In genomic region chr1:27527223-27527856, GRCh38 we compare ENCODE assay signal across 9 cellular contexts. TPM values are rescaled to one million over a fixed set of nuclear protein-coding genes. Genes with fewer than 3 reads are reported as not detected.
DNase-seq lines count a peak whose midpoint lies in the region; ATAC-seq, FAIRE-seq and TF ChIP-seq lines count a peak whose summit lies in the region.
"Had no signal": no experiment of that assay in that cellular context is flagged by ENCODE, and none has a peak within 500 bp of the region (broad histone marks: within the 10 kb centered on the region; RNA-seq: fewer than 3 reads in every experiment).

No MANE protein-coding gene starts in this region.

- no peak overlapping the region for H2BK20ac ChIP-seq in H1 (ENCODE audit: low read length)

- no peak overlapping the region for H3K4ac ChIP-seq in H1 (replicated peaks; ENCODE audit: insufficient read length, low read depth, low read length)

- no peak for ATAC-seq in GM18861 (IDR thresholded peaks at IDR 0.05; ENCODE audit: unreplicated experiment)

- POLR2A ChIA-PET in H1 (lab: Charles Lee; ENCODE audit: partially characterized antibody), result interaction anchor here (0.7 to 3.7 kb wide), 20 partner anchors 9 to 128 kb away, joined by 3 to 26 read pairs (median 4); partner anchors contain the start of genes AHDC1 and WASF2

- H3K23me2 ChIP-seq in H1 (ENCODE audit: low read depth, low read length), result peaks cover 23% of the 10 kb centered on the region

- CTCF ChIA-PET in H1 (lab: Charles Lee; ENCODE audit: partially characterized antibody), result interaction anchor here (0.7 to 8.6 kb wide), 9 partner anchors 25 to 125 kb away, joined by 3 to 110 read pairs (median 4); partner anchors contain the start of gene AHDC1

- H2BK5ac ChIP-seq in H1 (ENCODE audit: low read depth, low read length), result peak overlapping the region; percentile 94

- no peak overlapping the region for H2AK5ac ChIP-seq in H1 (ENCODE audit: low read depth, low read length)

- H3K79me1 ChIP-seq in H1 (ENCODE audit: low read depth, low read length), result no peaks in the 10 kb centered on the region

- peak overlapping the region; percentile 72 for H4K8ac ChIP-seq in H1 (ENCODE audit: extremely low read depth, insufficient read depth, low read length)

- no peak overlapping the region for H3K14ac ChIP-seq in H1 (ENCODE audit: insufficient read length)

- TF ChIP-seq RAD21 in H1 (IDR thresholded peaks at IDR 0.05 in 1 of 2, conservative IDR thresholded peaks at IDR 0.05 in 1 of 2; ENCODE audit: low read depth in 2 of 2, low read length in 2 of 2), result no peak; a peak in 2 of 4 replicates

- peak overlapping the region; percentile 93; the same call in 1 of the 2 replicates for H2BK15ac ChIP-seq in H1 (ENCODE audit: low read length)

- peak overlapping the region in 2 of 4 experiments; percentile 15 to 59; a peak in 3 of 7 replicates for H3K9ac ChIP-seq in H1 (replicated peaks in 1 of 4; ENCODE audit: extremely low read depth in 1 of 4, low read depth in 3 of 4, low read length in 3 of 4)

- peak overlapping the region; percentile 89 for H3K18ac ChIP-seq in H1 (ENCODE audit: extremely low read depth, low read length)

- no peak for TF ChIP-seq CTCF in H1 (IDR thresholded peaks at IDR 0.05; ENCODE audit: control extremely low read depth in 1 of 3, insufficient read depth in 1 of 3, low read depth in 1 of 3, low read length in 3 of 3)

- H3K4me3 ChIP-seq in H1 (ENCODE audit: extremely low read depth in 1 of 4, insufficient read depth in 2 of 4, low read depth in 3 of 4, low read length in 4 of 4), result peak overlapping the region; percentile 33 to 64 (median 47)
- H3K4me3 ChIP-seq in muscle layer of duodenum (ENCODE audit: low read depth in 1 of 2, low read length in 2 of 2), result peak overlapping the region; percentile 26 to 75
- H3K4me3 ChIP-seq: HAP-1 had no signal

- peak overlapping the region; percentile 73 to 95 for H3K4me2 ChIP-seq in H1 (ENCODE audit: insufficient read depth in 1 of 2, low read depth in 2 of 2, low read length in 2 of 2)

- no peaks in the 10 kb centered on the region for H3K79me2 ChIP-seq in H1 (ENCODE audit: control insufficient read depth in 1 of 2, insufficient read depth in 2 of 2, low read length in 2 of 2)

- DNase-seq in DMS153 (lab: John Stamatoyannopoulos, UW) (peak; percentile 97), NCI-H128 (lab: John Stamatoyannopoulos, UW; ENCODE audit: unreplicated experiment) (peak; percentile 90), T-helper 1 cell (peak in 3 of 5 donors; percentile 37 to 44 (median 38)), H1 (ENCODE audit: low read depth in 1 of 2, low spot score in 2 of 2) (peak; percentile 80 to 94), NOMO-1 treated with dmso at 0.1 percent for 144 hours (lab: John Stamatoyannopoulos, UW; ENCODE audit: unreplicated experiment) (no peak), pons (ENCODE audit: low spot score) (no peak)

- peak overlapping the region; percentile 69; the same call in 1 of the 2 replicates for H3K27ac ChIP-seq in H1 (ENCODE audit: low read depth, low read length)
- peak overlapping the region; percentile 31 for H3K27ac ChIP-seq in muscle layer of duodenum (ENCODE audit: low read length)

- peak overlapping the region; percentile 72; the same call in 1 of the 2 replicates for H2BK12ac ChIP-seq in H1 (ENCODE audit: low read depth, low read length)

- H4K91ac ChIP-seq in H1 (replicated peaks; ENCODE audit: insufficient read length, low read length), result peak overlapping the region; percentile 96

- peak in 1 of 2 experiments; percentile 87; a peak in 2 of 3 replicates for TF ChIP-seq EP300 in H1 (IDR thresholded peaks at IDR 0.05; ENCODE audit: borderline replicate concordance in 1 of 2, low read depth in 2 of 2, low read length in 2 of 2)

- H3K27me3 ChIP-seq in H1 (replicated peaks in 1 of 4; ENCODE audit: control insufficient read depth in 3 of 4, extremely low read depth in 1 of 4, insufficient read depth in 3 of 4, low read length in 3 of 4) (no peaks in the 10 kb centered on the region), muscle layer of duodenum (ENCODE audit: low read depth, low read length) (no peaks in the 10 kb centered on the region)

- H3K23ac ChIP-seq in H1 (ENCODE audit: insufficient read length), result no peak overlapping the region

- H4K5ac ChIP-seq in H1 (ENCODE audit: insufficient read length, low read depth, low read length), result peak overlapping the region; percentile 97

- H2AFZ ChIP-seq in H1 (ENCODE audit: low read length), result no peak overlapping the region

- FAIRE-seq in H1 (lab: Jason Lieb, UNC), result no peak

- H2BK120ac ChIP-seq in H1 (replicated peaks; ENCODE audit: low read depth, low read length), result no peak overlapping the region

- peaks cover 0 to 4% of the 10 kb centered on the region in 2 experiments for H4K20me1 ChIP-seq in H1 (replicated peaks in 1 of 2; ENCODE audit: control insufficient read depth in 1 of 2, insufficient read depth in 2 of 2, low read length in 2 of 2)

- H3K36me3 ChIP-seq in H1 (ENCODE audit: control insufficient read depth in 2 of 4, insufficient read depth in 4 of 4, low read length in 3 of 4) (no peaks in the 10 kb centered on the region), muscle layer of duodenum (ENCODE audit: control insufficient read depth in 1 of 2, insufficient read depth in 2 of 2, low read length in 2 of 2) (no peaks in the 10 kb centered on the region)
- H3K36me3 ChIP-seq: HAP-1 had no signal

- peak in 1 of 2 experiments; percentile 10; a peak in 2 of 3 replicates for TF ChIP-seq POLR2A in H1 (IDR thresholded peaks at IDR 0.05; ENCODE audit: control extremely low read depth in 1 of 2, low read depth in 2 of 2, low read length in 2 of 2)

- peaks cover 12 to 54% (median 42%) of the 10 kb centered on the region in 4 experiments for H3K4me1 ChIP-seq in H1 (replicated peaks in 1 of 4; ENCODE audit: control insufficient read depth in 3 of 4, insufficient read depth in 4 of 4, low read length in 3 of 4)
- peaks cover 50 to 75% of the 10 kb centered on the region in 2 donors for H3K4me1 ChIP-seq in muscle layer of duodenum (ENCODE audit: control insufficient read depth in 1 of 2, insufficient read depth in 2 of 2, low read length in 2 of 2)

- no peak overlapping the region for H3K56ac ChIP-seq in H1 (replicated peaks; ENCODE audit: insufficient read length, low read depth, low read length)

- H3K9me3 ChIP-seq in H1 (ENCODE audit: insufficient read depth in 2 of 2, low read depth in 1 of 2, low read length in 1 of 2), result no peaks in the 10 kb centered on the region
- no peaks in the 10 kb centered on the region for H3K9me3 ChIP-seq in muscle layer of duodenum (ENCODE audit: control insufficient read depth in 1 of 2, low read length in 2 of 2)
- H3K9me3 ChIP-seq: HAP-1 had no signal

- WGBS in H1 (ENCODE audit: extremely low coverage in 1 of 2, insufficient coverage in 1 of 2, insufficient read length in 1 of 2, insufficient replicate concordance in 2 of 2, low coverage in 1 of 2, low lambda C conversion rate in 2 of 2, missing lambda C conversion rate in 1 of 2), 2 experiments, result 7% methylated on average over 21 of the region's 21 CpGs; no CpG with 5 or more reads in 1 of the 2 experiments

TF ChIP-seq in H1, 55 proteins besides CTCF, POLR2A, EP300 and RAD21 (continues in another document):
- TF ChIP-seq JUN (IDR thresholded peaks at IDR 0.05; ENCODE audit: low read depth, low read length) (no peak), EZH2 (IDR thresholded peaks at IDR 0.05; ENCODE audit: low read depth, low read length, severe bottlenecking) (no peak), SRF (IDR thresholded peaks at IDR 0.05; ENCODE audit: low read depth, low read length) (no peak), CBX5 (IDR thresholded peaks at IDR 0.05; ENCODE audit: low read depth, low read length) (no peak), USF2 (IDR thresholded peaks at IDR 0.05; ENCODE audit: low read length) (no peak), SIN3A (conservative IDR thresholded peaks at IDR 0.05 in 1 of 2, IDR thresholded peaks at IDR 0.05 in 1 of 2; ENCODE audit: low read depth in 1 of 2, low read length in 2 of 2) (peak; percentile 89 to 98; a peak in 3 of 4 replicates), BCL11A (IDR thresholded peaks at IDR 0.05; ENCODE audit: low read depth in 2 of 2, low read length in 2 of 2) (no peak), FOSL1 (IDR thresholded peaks at IDR 0.05; ENCODE audit: insufficient read depth, low read depth, low read length) (no peak), SP4 (IDR thresholded peaks at IDR 0.05; ENCODE audit: low read length) (peak; percentile 28; the same call in 1 of the 2 replicates), GTF2F1 (IDR thresholded peaks at IDR 0.05; ENCODE audit: borderline replicate concordance, low read depth, low read length) (no peak), YY1 (IDR thresholded peaks at IDR 0.05; ENCODE audit: low read depth, low read length) (peak; percentile 42; the same call in 1 of the 2 replicates), RFX5 (IDR thresholded peaks at IDR 0.05; ENCODE audit: borderline replicate concordance, low read depth, low read length) (no peak), CBX8 (IDR thresholded peaks at IDR 0.05; ENCODE audit: borderline replicate concordance, low read depth, low read length) (no peak), RNF2 (IDR thresholded peaks at IDR 0.05; ENCODE audit: borderline replicate concordance, low read depth, low read length, missing control alignments, poor library complexity, severe bottlenecking) (no peak), KDM1A (IDR thresholded peaks at IDR 0.05; ENCODE audit: borderline replicate concordance, low read length) (no peak)
- TF ChIP-seq, protein P1, sequence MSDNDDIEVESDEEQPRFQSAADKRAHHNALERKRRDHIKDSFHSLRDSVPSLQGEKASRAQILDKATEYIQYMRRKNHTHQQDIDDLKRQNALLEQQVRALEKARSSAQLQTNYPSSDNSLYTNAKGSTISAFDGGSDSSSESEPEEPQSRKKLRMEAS (IDR thresholded peaks at IDR 0.05), result peak; percentile 68

RNA-seq across cellular contexts. Expression of gene WASF2, which starts 37.4 kb away (rescaled TPM):
- 78.9 and 86.6 TPM in 2 replicates for total RNA-seq in H1 (2021; fragmentation: NEBNext Ultra II Directional; extraction: Animal tissue kit (Norgen Biotek cat#: 25700))
- polyA plus RNA-seq in H1 (2011; rRNA removed), result 32.1 and 44.3 TPM in 2 replicates
- 26.2 TPM for polyA plus RNA-seq in H1 (2011; cell fraction: cytosol; rRNA removed)
- polyA plus RNA-seq in H1 (2011; cell fraction: nucleus; rRNA removed), result 60.6 TPM
- polyA plus RNA-seq in H1 (2012, experiment 1 of 2), result 42.0 to 51.1 TPM (median 44.6 TPM) in 4 replicates
- 36.9 TPM for polyA plus RNA-seq in H1 (2012, experiment 2 of 2)
- polyA plus RNA-seq in H1 (2013, experiment 1 of 2), result 43.5 TPM
- 43.4 TPM for polyA plus RNA-seq in H1 (2013, experiment 2 of 2)
- 32.2 and 35.0 TPM in 2 replicates for polyA minus RNA-seq in H1 (2011; rRNA and poly(A)+ RNA removed)
- polyA minus RNA-seq in H1 (2011; cell fraction: cytosol; rRNA and poly(A)+ RNA removed), result 28.4 TPM
- 26.5 TPM for polyA minus RNA-seq in H1 (2011; cell fraction: nucleus; rRNA and poly(A)+ RNA removed)

Comparison
In these comparisons a context has a peak if more than half of its experiments do, and no peak if none do; other contexts are left out.
1. DNase-seq: peak in DMS153 (single experiment), NCI-H128 (single experiment), T-helper 1 cell (3 of 5) and H1 (2 of 2); none in NOMO-1 treated with dmso at 0.1 percent for 144 hours (single experiment) and pons (single experiment).